In the genomic region with DNA sequence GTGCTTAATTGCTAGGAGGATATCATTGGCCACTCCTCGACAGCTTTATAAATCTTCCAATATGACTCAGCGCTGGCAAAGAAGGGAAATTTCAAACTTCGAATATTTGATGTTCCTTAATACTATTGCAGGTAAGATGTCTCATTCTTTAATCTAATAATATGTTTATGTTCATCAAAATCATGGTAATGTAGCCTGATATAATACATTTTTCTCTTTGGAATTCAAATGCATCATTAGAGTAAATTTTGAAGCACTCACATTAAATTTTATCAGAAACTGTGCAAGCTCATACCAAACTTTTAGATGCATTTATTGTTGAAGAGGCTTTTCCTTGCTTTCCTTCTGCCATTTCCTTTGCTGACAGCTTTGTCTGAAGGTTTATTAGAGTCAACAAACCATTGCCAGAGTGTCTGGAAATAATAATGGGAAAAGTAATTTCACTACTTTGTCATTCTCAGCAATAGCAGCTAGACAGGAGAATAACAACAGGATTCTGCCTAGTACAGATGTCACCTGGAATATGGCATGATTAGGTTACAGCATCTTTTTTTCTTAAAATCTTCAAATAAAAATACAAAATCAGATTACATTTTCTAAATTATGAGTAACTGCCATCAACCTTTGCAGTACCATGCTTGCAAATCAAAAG, we compare ENCODE assay signal across 23 cellular contexts.
DNase-seq lines count a peak whose midpoint lies in the region; ATAC-seq, FAIRE-seq and TF ChIP-seq lines count a peak whose summit lies in the region.
"Had no signal": no experiment of that assay in that cellular context is flagged by ENCODE, and none has a peak within 500 bp of the region (broad histone marks: within the 10 kb centered on the region; RNA-seq: fewer than 3 reads in every experiment).

No MANE protein-coding gene starts in this region.

- H3K9me3 ChIP-seq in neural cell (ENCODE audit: low read length), result no peaks in the 10 kb centered on the region
- H3K9me3 ChIP-seq: BE2C had no signal

- H3K36me3 Mint-ChIP-seq in activated naive CD8-positive, alpha-beta T cell treated with anti-CD3 and anti-CD28 coated beads, Interleukin-2, amount 50 U/mL, for 24 hours (ENCODE audit: low read depth), result no peaks in the 10 kb centered on the region
- H3K36me3 Mint-ChIP-seq: IgD-negative memory B cell had no signal

- H3K4me1 Mint-ChIP-seq in activated naive CD8-positive, alpha-beta T cell treated with anti-CD3 and anti-CD28 coated beads, Interleukin-2, amount 50 U/mL, for 24 hours, result no peaks in the 10 kb centered on the region
- H3K4me1 Mint-ChIP-seq: IgD-negative memory B cell had no signal

- H3K27ac ChIP-seq in neural cell (ENCODE audit: low read length), result no peak overlapping the region
- H3K27ac ChIP-seq: 22Rv1, HL-60, KMS-11, RWPE1 had no signal

- TF ChIP-seq RAD21 in neural cell (conservative IDR thresholded peaks at IDR 0.05), result no peak

- no peaks in the 10 kb centered on the region for H3F3A ChIP-seq in neural cell (ENCODE audit: insufficient read depth, low read length, poor library complexity, severe bottlenecking)

- TF ChIP-seq CTCF in bronchial epithelial cell (IDR thresholded peaks at IDR 0.05; ENCODE audit: insufficient read depth, low read length, severe bottlenecking), result no peak
- TF ChIP-seq CTCF in neural cell (IDR thresholded peaks at IDR 0.05; ENCODE audit: poor library complexity, severe bottlenecking), result no peak

- H3K27ac Mint-ChIP-seq in activated naive CD8-positive, alpha-beta T cell treated with anti-CD3 and anti-CD28 coated beads, Interleukin-2, amount 50 U/mL, for 24 hours, result no peak overlapping the region
- H3K27ac Mint-ChIP-seq: IgD-negative memory B cell had no signal

- TF ChIP-seq EP300 in neural cell (conservative IDR thresholded peaks at IDR 0.05; ENCODE audit: poor library complexity, severe bottlenecking), result peak; percentile 95

- DNase-seq in NCI-H1105 treated with DMSO at 0.1 percent for 48 hours (lab: John Stamatoyannopoulos, UW) (peak; percentile 3), NCI-H1105 (lab: John Stamatoyannopoulos, UW) (no peak), NCI-H69 (lab: John Stamatoyannopoulos, UW) (peak; percentile 69), bronchial epithelial cell (ENCODE audit: low read depth) (peak; percentile 10), NCI-H2029 (lab: John Stamatoyannopoulos, UW) (no peak)
- no peak for DNase-seq in activated naive CD8-positive, alpha-beta T cell treated with anti-CD3 and anti-CD28 coated beads, Interleukin-2, amount 50 U/mL, for 24 hours
- DNase-seq: BE2C, Calu3, H7, NCI-H1092 treated with DMSO at 0.1 percent for 48 hours, NCI-H1694, NCI-H2081 treated with DMSO at 0.1 percent for 48 hours, NCI-H2227 treated with DMSO at 0.1 percent for 48 hours, NCI-H526 treated with DMSO at 0.1 percent for 48 hours, SIG-M5 had no signal

- H3K4me3 ChIP-seq in bronchial epithelial cell (ENCODE audit: low read depth, low read length), result no peak overlapping the region
- no peak overlapping the region for H3K4me3 ChIP-seq in neural cell (ENCODE audit: low read length)

- ATAC-seq in activated naive CD8-positive, alpha-beta T cell treated with anti-CD3 and anti-CD28 coated beads, Interleukin-2, amount 50 U/mL, for 24 hours, result no peak
- ATAC-seq: Panc1 had no signal

- no peak overlapping the region for H2AFZ ChIP-seq in neural cell (ENCODE audit: low read depth, low read length)

- H4K20me1 ChIP-seq in neural cell (ENCODE audit: insufficient read depth), result no peaks in the 10 kb centered on the region

- no peaks in the 10 kb centered on the region for H3K79me2 ChIP-seq in neural cell (replicated peaks; ENCODE audit: insufficient read depth, low read length)

- no peak overlapping the region for H3K9ac ChIP-seq in neural cell (ENCODE audit: low read length)
- H3K9ac ChIP-seq: KMS-11 had no signal

- H3K27me3 ChIP-seq in bronchial epithelial cell (ENCODE audit: control insufficient read depth, insufficient read depth, low read length), result no peaks in the 10 kb centered on the region
- no peaks in the 10 kb centered on the region for H3K27me3 ChIP-seq in neural cell (ENCODE audit: insufficient read depth, low read depth, low read length)
- H3K27me3 ChIP-seq: BE2C had no signal

- H3K9me3 Mint-ChIP-seq in activated naive CD8-positive, alpha-beta T cell treated with anti-CD3 and anti-CD28 coated beads, Interleukin-2, amount 50 U/mL, for 24 hours, result no peaks in the 10 kb centered on the region
- H3K9me3 Mint-ChIP-seq: IgD-negative memory B cell had no signal

- no peaks in the 10 kb centered on the region for H3K27me3 Mint-ChIP-seq in activated naive CD8-positive, alpha-beta T cell treated with anti-CD3 and anti-CD28 coated beads, Interleukin-2, amount 50 U/mL, for 24 hours
- H3K27me3 Mint-ChIP-seq: IgD-negative memory B cell had no signal

- no peaks in the 10 kb centered on the region for H3K9me2 ChIP-seq in neural cell (ENCODE audit: insufficient read depth, low read length)

- H3K36me3 ChIP-seq in bronchial epithelial cell (ENCODE audit: control insufficient read depth, insufficient read depth, low read length) (no peaks in the 10 kb centered on the region), neural cell (ENCODE audit: insufficient read depth, low read length) (no peaks in the 10 kb centered on the region)
- H3K36me3 ChIP-seq: BE2C had no signal

- FAIRE-seq in bronchial epithelial cell (lab: Jason Lieb, UNC), result no peak
- FAIRE-seq: GM19239 had no signal

- H3K4me3 Mint-ChIP-seq in activated naive CD8-positive, alpha-beta T cell treated with anti-CD3 and anti-CD28 coated beads, Interleukin-2, amount 50 U/mL, for 24 hours, result no peak overlapping the region
- H3K4me3 Mint-ChIP-seq: IgD-negative memory B cell had no signal

- H3K4me2 ChIP-seq in neural cell (ENCODE audit: low read length), result peak overlapping the region; percentile 43
- H3K4me2 ChIP-seq: KMS-11 had no signal

TF ChIP-seq in neural cell, 6 proteins besides CTCF, POLR2A, EP300 and RAD21:
- TF ChIP-seq TAF1 (IDR thresholded peaks at IDR 0.05; ENCODE audit: low read depth) (no peak), POLR2AphosphoS5 (IDR thresholded peaks at IDR 0.05) (peak; percentile 78), EZH2 (IDR thresholded peaks at IDR 0.05; ENCODE audit: borderline replicate concordance, insufficient read depth, low read length, poor library complexity, severe bottlenecking) (no peak), SMC3 (conservative IDR thresholded peaks at IDR 0.05; ENCODE audit: poor library complexity) (no peak), MXI1 (conservative IDR thresholded peaks at IDR 0.05; ENCODE audit: poor library complexity, severe bottlenecking) (no peak)
- TF ChIP-seq, protein P1, sequence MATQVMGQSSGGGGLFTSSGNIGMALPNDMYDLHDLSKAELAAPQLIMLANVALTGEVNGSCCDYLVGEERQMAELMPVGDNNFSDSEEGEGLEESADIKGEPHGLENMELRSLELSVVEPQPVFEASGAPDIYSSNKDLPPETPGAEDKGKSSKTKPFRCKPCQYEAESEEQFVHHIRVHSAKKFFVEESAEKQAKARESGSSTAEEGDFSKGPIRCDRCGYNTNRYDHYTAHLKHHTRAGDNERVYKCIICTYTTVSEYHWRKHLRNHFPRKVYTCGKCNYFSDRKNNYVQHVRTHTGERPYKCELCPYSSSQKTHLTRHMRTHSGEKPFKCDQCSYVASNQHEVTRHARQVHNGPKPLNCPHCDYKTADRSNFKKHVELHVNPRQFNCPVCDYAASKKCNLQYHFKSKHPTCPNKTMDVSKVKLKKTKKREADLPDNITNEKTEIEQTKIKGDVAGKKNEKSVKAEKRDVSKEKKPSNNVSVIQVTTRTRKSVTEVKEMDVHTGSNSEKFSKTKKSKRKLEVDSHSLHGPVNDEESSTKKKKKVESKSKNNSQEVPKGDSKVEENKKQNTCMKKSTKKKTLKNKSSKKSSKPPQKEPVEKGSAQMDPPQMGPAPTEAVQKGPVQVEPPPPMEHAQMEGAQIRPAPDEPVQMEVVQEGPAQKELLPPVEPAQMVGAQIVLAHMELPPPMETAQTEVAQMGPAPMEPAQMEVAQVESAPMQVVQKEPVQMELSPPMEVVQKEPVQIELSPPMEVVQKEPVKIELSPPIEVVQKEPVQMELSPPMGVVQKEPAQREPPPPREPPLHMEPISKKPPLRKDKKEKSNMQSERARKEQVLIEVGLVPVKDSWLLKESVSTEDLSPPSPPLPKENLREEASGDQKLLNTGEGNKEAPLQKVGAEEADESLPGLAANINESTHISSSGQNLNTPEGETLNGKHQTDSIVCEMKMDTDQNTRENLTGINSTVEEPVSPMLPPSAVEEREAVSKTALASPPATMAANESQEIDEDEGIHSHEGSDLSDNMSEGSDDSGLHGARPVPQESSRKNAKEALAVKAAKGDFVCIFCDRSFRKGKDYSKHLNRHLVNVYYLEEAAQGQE (IDR thresholded peaks at IDR 0.05; ENCODE audit: borderline replicate concordance), result peak; percentile 92

Comparison
In these comparisons a context has a peak if more than half of its experiments do, and no peak if none do; other contexts are left out.
1. DNase-seq: peak in NCI-H1105 treated with DMSO at 0.1 percent for 48 hours (single experiment), NCI-H69 (single experiment) and bronchial epithelial cell (single experiment); none in NCI-H1105 (single experiment), NCI-H2029 (single experiment) and activated naive CD8-positive, alpha-beta T cell treated with anti-CD3 and anti-CD28 coated beads, Interleukin-2, amount 50 U/mL, for 24 hours (single experiment).